ENCODE assay signal across 11 cellular contexts in genomic region chr4:94412019-94413017, GRCh38. TPM values are rescaled to one million over a fixed set of nuclear protein-coding genes. Genes with fewer than 3 reads are reported as not detected.
DNase-seq lines count a peak whose midpoint lies in the region; TF ChIP-seq lines count a peak whose summit lies in the region.
"Had no signal": no experiment of that assay in that cellular context is flagged by ENCODE, and none has a peak within 500 bp of the region (broad histone marks: within the 10 kb centered on the region; RNA-seq: fewer than 3 reads in every experiment).

No MANE protein-coding gene starts in this region.

- H3K9me3 ChIP-seq in MG63 (no peaks in the 10 kb centered on the region), mesodermal cell (ENCODE audit: control insufficient read depth, low read length) (peaks cover 6% of the 10 kb centered on the region)
- H3K9me3 ChIP-seq: thyroid gland had no signal

- 80 to 86% methylated on average over 1 to 5 of the region's 9 CpGs for WGBS in mesodermal cell (ENCODE audit: insufficient coverage in 2 of 2), 2 experiments

- no peaks in the 10 kb centered on the region for H3K36me3 ChIP-seq in MG63
- no peaks in the 10 kb centered on the region for H3K36me3 ChIP-seq in mesodermal cell (ENCODE audit: control insufficient read depth, insufficient read depth, low read length)
- H3K36me3 ChIP-seq: thyroid gland had no signal

- H3K4me1 ChIP-seq in mesodermal cell (ENCODE audit: control insufficient read depth, insufficient read depth, low read length, poor library complexity, severe bottlenecking): peaks cover 39% of the 10 kb centered on the region

- TF ChIP-seq CTCF in AG10803 (conservative IDR thresholded peaks at IDR 0.05; ENCODE audit: low read length) (no peak), choroid plexus epithelial cell (conservative IDR thresholded peaks at IDR 0.05; ENCODE audit: low read depth, low read length) (no peak)

- no peak overlapping the region; the same call in 1 of the 2 replicates for H3K4me3 ChIP-seq in AG10803 (ENCODE audit: low read length)
- H3K4me3 ChIP-seq in MG63: no peak overlapping the region
- peak overlapping the region; percentile 12 for H3K4me3 ChIP-seq in choroid plexus epithelial cell (ENCODE audit: low read depth, low read length)
- H3K4me3 ChIP-seq in mesodermal cell (ENCODE audit: extremely low read depth, insufficient read depth, low read length, poor library complexity, severe bottlenecking): no peak overlapping the region
- H3K4me3 ChIP-seq: thyroid gland had no signal

- H3K27me3 ChIP-seq in MG63: no peaks in the 10 kb centered on the region
- H3K27me3 ChIP-seq: thyroid gland had no signal

- DNase-seq in AG10803 (ENCODE audit: low read depth) (peak; percentile 59), MG63 (peak; percentile 26), choroid plexus epithelial cell (ENCODE audit: low read depth) (peak; percentile 80), retina (no peak), SHP77 treated with DMSO at 0.1 percent for 48 hours (lab: John Stamatoyannopoulos, UW) (no peak), NCI-H128 (lab: John Stamatoyannopoulos, UW; ENCODE audit: unreplicated experiment) (no peak)
- no peak for DNase-seq in stimulated activated CD4-positive, alpha-beta T cell treated with anti-CD3 and anti-CD28 coated beads, Interleukin-4, amount 100 ng/mL, for 4 hours
- DNase-seq: DMS79 treated with DMSO at 0.1 percent for 48 hours, naive B cell, thyroid gland had no signal

- H3K27ac ChIP-seq in mesodermal cell (ENCODE audit: low read depth, low read length, severe bottlenecking): peak overlapping the region; percentile 32

RNA-seq across cellular contexts. Expression of gene PDLIM5, which starts 39.4 kb away (rescaled TPM):
- total RNA-seq in MG63 (2014; rRNA removed; shearing (Covaris generic); ENCODE audit: low replicate concordance): 19.4 and 21.1 TPM in 2 replicates
- polyA plus RNA-seq in mesodermal cell (2013, experiment 1 of 2): 78.1 TPM
- polyA plus RNA-seq in mesodermal cell (2013, experiment 2 of 2): 64.1 TPM

Comparison
In these comparisons a context has a peak if more than half of its experiments do, and no peak if none do; other contexts are left out.
1. DNase-seq: peak in AG10803 (single experiment), MG63 (single experiment) and choroid plexus epithelial cell (single experiment); none in retina (single experiment), stimulated activated CD4-positive, alpha-beta T cell treated with anti-CD3 and anti-CD28 coated beads, Interleukin-4, amount 100 ng/mL, for 4 hours (0 of 2), SHP77 treated with DMSO at 0.1 percent for 48 hours (single experiment) and NCI-H128 (single experiment).